Comparison of ENCODE assay signal across 27 cellular contexts in the genomic region with DNA sequence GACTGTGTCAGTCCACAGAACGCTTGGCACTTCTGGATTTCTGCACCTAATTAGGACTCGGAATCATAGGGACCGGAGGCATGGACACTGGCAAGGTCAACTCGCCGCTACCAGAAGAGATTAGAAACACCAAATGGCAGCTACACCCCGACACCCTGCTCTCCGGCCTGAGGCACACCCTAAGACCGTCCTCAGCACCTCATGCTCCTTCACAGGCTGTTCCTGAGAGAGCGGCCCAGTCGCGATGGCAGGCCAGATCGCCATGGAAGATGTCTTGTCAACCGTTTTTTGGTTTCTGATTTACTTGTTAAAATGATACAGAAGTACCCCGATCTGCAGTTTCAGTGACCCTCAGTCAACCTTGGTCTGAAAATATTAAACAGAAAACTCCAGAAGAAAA.
"Had no signal": no experiment of that assay in that cellular context is flagged by ENCODE, and none has a peak within 500 bp of the region (broad histone marks: within the 10 kb centered on the region; RNA-seq: fewer than 3 reads in every experiment).

No MANE protein-coding gene starts in this region.

- ATAC-seq: Panc1, WTC11 had no signal

- H3K4me1 Mint-ChIP-seq: activated naive CD4-positive, alpha-beta T cell treated with anti-CD3 and anti-CD28 coated beads, Interleukin-2, amount 50 U/mL, for 24 hours; WTC11 had no signal

- H3K27ac Mint-ChIP-seq: activated naive CD4-positive, alpha-beta T cell treated with anti-CD3 and anti-CD28 coated beads, Interleukin-2, amount 50 U/mL, for 24 hours; activated T-cell treated with anti-CD3 and anti-CD28 coated beads, Interleukin-2, amount 50 U/mL, for 24 hours; activated T-helper 1 cell treated with anti-CD3 and anti-CD28 coated beads, Interleukin-12 subunit alpha, Interleukin-12 subunit beta, Interleukin-2, Interleukin-4 antibody, amounts not matched to agents 30 ng/mL and 10 ng/mL and 1 ng/mL, durations not matched to agents 14 hours and 24 hours and 36 hours; WTC11 had no signal

- H3K36me3 ChIP-seq: breast epithelium had no signal

- H3K36me3 Mint-ChIP-seq: WTC11 had no signal

- H3K4me3 ChIP-seq: breast epithelium, SJCRH30 had no signal

- H3K9me3 Mint-ChIP-seq: activated naive CD4-positive, alpha-beta T cell treated with anti-CD3 and anti-CD28 coated beads, Interleukin-2, amount 50 U/mL, for 24 hours; activated T-cell treated with anti-CD3 and anti-CD28 coated beads, Interleukin-2, amount 50 U/mL, for 24 hours; activated T-helper 1 cell treated with anti-CD3 and anti-CD28 coated beads, Interleukin-12 subunit alpha, Interleukin-12 subunit beta, Interleukin-2, Interleukin-4 antibody, amounts not matched to agents 30 ng/mL and 10 ng/mL and 1 ng/mL, durations not matched to agents 14 hours and 24 hours and 36 hours; WTC11 had no signal

- DNase-seq: activated CD4-positive, alpha-beta T cell treated with anti-CD3 and anti-CD28 coated beads for 48 hours; activated CD4-positive, alpha-beta T cell treated with anti-CD3 and anti-CD28 coated beads, Interleukin-2, amount 50 U/mL, for 4 hours; activated CD4-positive, CD25-positive, alpha-beta regulatory T cell treated with anti-CD3 and anti-CD28 coated beads, Interleukin-2, amount 50 U/mL, for 72 hours; activated effector memory CD4-positive, alpha-beta T cell treated with Interleukin-2 at 50 U/mL for 16 hours; activated naive CD4-positive, alpha-beta T cell; IMR-90; Kasumi-1; KBM-7; NCI-H1092 treated with DMSO at 0.1 percent for 48 hours; NCI-H1417 treated with DMSO at 0.1 percent for 48 hours; NCI-H1694; NCI-H2029; NCI-H510A treated with DMSO at 0.1 percent for 48 hours; NCI-H69; NK-92 treated with Interleukin-12 subunit alpha and Interleukin-12 subunit beta, amount 100 ng/mL, for 24 hours; OCI-M1; Right ventricle myocardium superior; RPMI8226; SJCRH30; SK-N-SH; T-helper 9 cell had no signal

- H3K27me3 Mint-ChIP-seq: activated naive CD4-positive, alpha-beta T cell treated with anti-CD3 and anti-CD28 coated beads, Interleukin-2, amount 50 U/mL, for 24 hours; activated T-cell treated with anti-CD3 and anti-CD28 coated beads, Interleukin-2, amount 50 U/mL, for 24 hours had no signal

- H3K27ac ChIP-seq: breast epithelium, SJCRH30 had no signal

- H3K27me3 ChIP-seq: breast epithelium, SJCRH30 had no signal

- H3K9me3 ChIP-seq: breast epithelium, SJCRH30, SK-N-SH had no signal

- H3K4me3 Mint-ChIP-seq: activated naive CD4-positive, alpha-beta T cell treated with anti-CD3 and anti-CD28 coated beads, Interleukin-2, amount 50 U/mL, for 24 hours; activated T-cell treated with anti-CD3 and anti-CD28 coated beads, Interleukin-2, amount 50 U/mL, for 24 hours; activated T-helper 1 cell treated with anti-CD3 and anti-CD28 coated beads, Interleukin-12 subunit alpha, Interleukin-12 subunit beta, Interleukin-2, Interleukin-4 antibody, amounts not matched to agents 30 ng/mL and 10 ng/mL and 1 ng/mL, durations not matched to agents 14 hours and 24 hours and 36 hours; WTC11 had no signal

- H3K4me1 ChIP-seq: breast epithelium had no signal
